In the genomic region with DNA sequence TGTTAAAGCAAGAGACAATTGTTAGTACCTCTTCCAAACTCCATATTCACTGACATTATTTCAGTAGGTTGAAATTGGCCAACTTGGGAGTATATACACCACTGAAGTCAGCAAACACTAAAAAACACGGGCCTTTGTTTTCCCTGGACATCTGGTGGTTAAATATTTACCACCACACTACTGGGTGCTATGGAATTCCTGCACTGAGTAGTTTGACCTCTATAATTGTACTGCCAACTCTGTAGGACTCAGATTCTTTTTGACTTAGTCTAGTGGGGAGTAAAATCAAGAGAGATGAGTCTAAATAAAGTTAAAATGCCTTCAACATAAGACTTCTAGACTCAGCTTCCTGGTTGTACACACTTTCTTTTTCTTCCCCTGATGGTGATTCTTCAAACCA, we compare ENCODE assay signal across 17 cellular contexts. TPM values are rescaled to one million over a fixed set of nuclear protein-coding genes. Genes with fewer than 3 reads are reported as not detected.
DNase-seq lines count a peak whose midpoint lies in the region; ATAC-seq, FAIRE-seq and TF ChIP-seq lines count a peak whose summit lies in the region.
"Had no signal": no experiment of that assay in that cellular context is flagged by ENCODE, and none has a peak within 500 bp of the region (broad histone marks: within the 10 kb centered on the region; RNA-seq: fewer than 3 reads in every experiment).

No MANE protein-coding gene starts in this region.

- no peak for ATAC-seq in HG02610 (IDR thresholded peaks at IDR 0.05; ENCODE audit: unreplicated experiment)
- no peak for ATAC-seq in omental fat pad (ENCODE audit: low FRiP score)

- peak overlapping the region; percentile 24 for H3K27ac ChIP-seq in astrocyte (ENCODE audit: low read depth, low read length)
- H3K27ac ChIP-seq: colonic mucosa, vagina had no signal

- H3K4me2 ChIP-seq in astrocyte (ENCODE audit: low read length) = peak overlapping the region; percentile 9

- H3K9me3 ChIP-seq in astrocyte (ENCODE audit: insufficient read depth, low read depth, low read length) = no peaks in the 10 kb centered on the region
- H3K9me3 ChIP-seq: colonic mucosa, vagina had no signal

- H3K27ac Mint-ChIP-seq in astrocyte (ENCODE audit: unreplicated experiment) = peak overlapping the region; percentile 81
- H3K27ac Mint-ChIP-seq: T-helper 1 cell treated with Interleukin-12 subunit alpha and Interleukin-12 subunit beta and Interleukin-4 antibody, amounts not matched to agents 30 μg/mL and 1 μg/mL, for 36 hours had no signal

- H3K4me1 ChIP-seq in astrocyte (ENCODE audit: insufficient read depth, low read length) = peaks cover 19% of the 10 kb centered on the region
- H3K4me1 ChIP-seq: colonic mucosa, vagina had no signal

- H3K4me3 ChIP-seq in astrocyte (ENCODE audit: insufficient read depth, low read depth, low read length) = no peak overlapping the region
- H3K4me3 ChIP-seq: colonic mucosa, vagina had no signal

- no peaks in the 10 kb centered on the region for H4K20me1 ChIP-seq in astrocyte (ENCODE audit: insufficient read depth, low read length)

- no peak for FAIRE-seq in astrocyte (lab: Jason Lieb, UNC)
- FAIRE-seq: frontal cortex had no signal

- peaks cover 26% of the 10 kb centered on the region for H3K4me1 Mint-ChIP-seq in astrocyte (ENCODE audit: low read depth, unreplicated experiment)

- no peak for TF ChIP-seq CTCF in astrocyte (IDR thresholded peaks at IDR 0.05; ENCODE audit: insufficient read depth, low read depth, low read length)
- no peak for TF ChIP-seq CTCF in omental fat pad (IDR thresholded peaks at IDR 0.05)

- in situ Hi-C loops in ACHN (cut with HindIII; ENCODE audit: low pct_ligation_motif_present, low pct_unique_long_range_greater_than_20kb, low sequenced_read_pairs) = loop anchor here (25.0 kb wide), 1 partner anchor 418 kb away; no protein-coding TSS in a partner anchor

- DNase-seq in ACHN (peak; percentile 85), HT-29 (ENCODE audit: low spot score) (peak; percentile 77), astrocyte (ENCODE audit: low read depth) (peak; percentile 69), left kidney (ENCODE audit: low read depth, low spot score) (peak; percentile 56), NOMO-1 treated with dmso at 0.1 percent for 144 hours (lab: John Stamatoyannopoulos, UW; ENCODE audit: unreplicated experiment) (no peak), NCI-H446 (lab: John Stamatoyannopoulos, UW) (no peak), omental fat pad (ENCODE audit: low spot score) (no peak)
- DNase-seq: activated CD4-positive, alpha-beta T cell treated with anti-CD3 and anti-CD28 coated beads, Interleukin-2, amount 50 U/mL, for 4 hours; activated gamma-delta T cell; AML-193; colonic mucosa; NCI-H187; nucleus accumbens had no signal

- no peak overlapping the region for H2AFZ ChIP-seq in astrocyte (ENCODE audit: low read depth, low read length)

- no peaks in the 10 kb centered on the region for H3K27me3 ChIP-seq in astrocyte (ENCODE audit: insufficient read depth, low read length)
- H3K27me3 ChIP-seq: colonic mucosa, vagina had no signal

- no peaks in the 10 kb centered on the region for H3K79me2 ChIP-seq in astrocyte (ENCODE audit: insufficient read depth, low read length)

- no peaks in the 10 kb centered on the region for H3K9me3 Mint-ChIP-seq in astrocyte (ENCODE audit: unreplicated experiment)
- H3K9me3 Mint-ChIP-seq: T-helper 1 cell treated with Interleukin-12 subunit alpha and Interleukin-12 subunit beta and Interleukin-4 antibody, amounts not matched to agents 30 μg/mL and 1 μg/mL, for 36 hours had no signal

- no peaks in the 10 kb centered on the region for H3K36me3 Mint-ChIP-seq in astrocyte (ENCODE audit: low read depth, unreplicated experiment)

- no peak overlapping the region for H3K4me3 Mint-ChIP-seq in astrocyte (ENCODE audit: unreplicated experiment)
- H3K4me3 Mint-ChIP-seq: T-helper 1 cell treated with Interleukin-12 subunit alpha and Interleukin-12 subunit beta and Interleukin-4 antibody, amounts not matched to agents 30 μg/mL and 1 μg/mL, for 36 hours had no signal

- H3K9ac ChIP-seq in astrocyte (ENCODE audit: low read length) = no peak overlapping the region

- no peaks in the 10 kb centered on the region for H3K36me3 ChIP-seq in astrocyte (ENCODE audit: insufficient read depth, low read length)
- H3K36me3 ChIP-seq: colonic mucosa, vagina had no signal

- peaks cover 3% of the 10 kb centered on the region for H3K27me3 Mint-ChIP-seq in astrocyte (ENCODE audit: low read depth, unreplicated experiment)

RNA-seq across cellular contexts. Expression of gene TES, which starts 41.3 kb away (rescaled TPM):
- 91.9 and 96.7 TPM in 2 replicates for total RNA-seq in HT-29 (2014; rRNA removed; shearing (Covaris generic))
- 179 and 184 TPM in 2 replicates for total RNA-seq in astrocyte
- total RNA-seq in omental fat pad = 10 to 100 TPM; 22.0 to 58.6 (median 35.8) TPM

Comparison
In these comparisons a context has a peak if more than half of its experiments do, and no peak if none do; other contexts are left out.
1. DNase-seq: peak in ACHN (single experiment), HT-29 (single experiment), astrocyte (single experiment) and left kidney (single experiment); none in NOMO-1 treated with dmso at 0.1 percent for 144 hours (single experiment), NCI-H446 (0 of 2) and omental fat pad (single experiment).